In the genomic region with DNA sequence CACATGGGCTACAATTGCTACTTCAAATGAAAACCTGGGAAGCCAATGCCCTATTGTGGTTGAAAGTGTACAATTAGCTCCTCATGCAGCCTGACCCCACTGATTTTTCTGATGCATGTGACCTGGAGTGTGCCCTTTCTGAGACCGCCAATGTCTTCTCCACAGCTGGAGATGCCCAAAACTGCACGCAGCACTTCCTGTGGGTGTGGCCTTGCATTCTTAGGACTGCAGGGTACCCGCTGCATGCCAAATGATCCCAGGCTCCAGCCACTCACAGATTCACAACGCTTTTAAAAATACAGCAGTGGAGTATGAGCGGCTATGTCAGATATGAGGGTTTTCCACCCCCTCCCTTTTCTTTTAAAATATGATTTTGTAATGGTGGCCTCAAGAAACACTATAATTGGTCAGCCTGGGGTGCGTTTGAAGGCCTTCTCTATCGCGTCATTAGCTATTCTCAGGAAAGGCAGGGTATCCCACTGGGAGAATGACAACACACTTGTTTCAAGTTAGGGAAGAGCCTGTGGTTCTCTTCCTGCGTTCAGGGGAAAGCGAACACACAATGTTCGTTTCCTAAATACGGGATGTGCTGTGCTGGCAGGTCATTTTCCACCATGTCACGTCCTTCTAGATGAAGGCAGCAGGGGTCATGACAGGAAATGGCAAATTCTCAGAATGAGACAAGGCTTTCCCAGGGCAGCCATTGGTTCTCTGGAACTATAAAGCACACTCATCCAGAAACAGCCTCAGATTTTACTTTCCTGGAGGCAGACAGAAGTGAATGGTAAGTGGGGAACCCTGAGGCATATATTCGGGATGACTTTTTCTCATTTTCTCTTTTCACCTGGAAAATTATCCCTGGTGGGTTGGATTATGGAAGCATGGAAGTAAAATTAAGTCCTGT, we compare ENCODE assay signal across 8 cellular contexts. TPM values are rescaled to one million over a fixed set of nuclear protein-coding genes. Genes with fewer than 3 reads are reported as not detected.
DNase-seq lines count a peak whose midpoint lies in the region; ATAC-seq and TF ChIP-seq lines count a peak whose summit lies in the region.

A gene with protein sequence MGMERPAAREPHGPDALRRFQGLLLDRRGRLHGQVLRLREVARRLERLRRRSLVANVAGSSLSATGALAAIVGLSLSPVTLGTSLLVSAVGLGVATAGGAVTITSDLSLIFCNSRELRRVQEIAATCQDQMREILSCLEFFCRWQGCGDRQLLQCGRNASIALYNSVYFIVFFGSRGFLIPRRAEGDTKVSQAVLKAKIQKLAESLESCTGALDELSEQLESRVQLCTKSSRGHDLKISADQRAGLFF (plus strand): TSS at position 749 of the 904 bp plus-strand sequence. CDS start 33 bp downstream, at position 782.

- peak within 1 kb of the TSS; percentile 51 to 98 (median 92) for H3K27ac ChIP-seq in gastroesophageal sphincter

- peaks cover 35% of the 10 kb centered on the region for H3K4me1 Mint-ChIP-seq in WTC11

- H3K27me3 ChIP-seq in H7 (ENCODE audit: control insufficient read depth, insufficient read depth, low read length): peaks cover 20% of the 10 kb centered on the region
- no peaks in the 10 kb centered on the region for H3K27me3 ChIP-seq in gastroesophageal sphincter

- peaks cover 0 to 34% (median 9%) of the 10 kb centered on the region in 3 donors for H3K4me1 ChIP-seq in gastroesophageal sphincter

- 79 to 84% methylated on average over 6 to 12 of the region's 14 CpGs for WGBS in gastroesophageal sphincter (ENCODE audit: low coverage in 1 of 2), 2 donors

- H3K36me3 ChIP-seq in H7 (replicated peaks; ENCODE audit: control insufficient read depth, insufficient read depth, low read length) (no peaks in the 10 kb centered on the region), gastroesophageal sphincter (no peaks in the 10 kb centered on the region)

- CTCF ChIA-PET in WTC11 (lab: Charles Lee): interaction anchor here (1.4 kb wide), 1 partner anchor 48 kb away, joined by 6 read pairs; no protein-coding TSS in a partner anchor

- peak within 1 kb of the TSS; percentile 44 for H3K4me3 ChIP-seq in H7 (ENCODE audit: insufficient read depth, low read depth, low read length)
- H3K4me3 ChIP-seq in gastroesophageal sphincter: peak within 1 kb of the TSS; percentile 38 to 74

- peak within 1 kb of the TSS; percentile 59 for H3K4me3 Mint-ChIP-seq in WTC11

- no peaks in the 10 kb centered on the region for H3K9me3 ChIP-seq in gastroesophageal sphincter

- H3K36me3 Mint-ChIP-seq in WTC11: no peaks in the 10 kb centered on the region

- H3K27ac Mint-ChIP-seq in WTC11: no peak within 1 kb of the TSS

- POLR2A ChIA-PET in WTC11 (lab: Charles Lee): interaction anchor here (1.0 kb wide), 1 partner anchor 59 kb away, joined by 3 read pairs; no protein-coding TSS in a partner anchor

- TF ChIP-seq POLR2A in gastroesophageal sphincter (IDR thresholded peaks at IDR 0.05): peak; percentile 51 to 60

- H3K27me3 Mint-ChIP-seq in WTC11 (ENCODE audit: low read depth): peaks cover 42% of the 10 kb centered on the region

- DNase-seq in H7 (peak; percentile 68), WTC11 (ENCODE audit: low spot score) (peak; percentile 22), pons (ENCODE audit: low spot score) (peak; percentile 49), NCI-H2029 (lab: John Stamatoyannopoulos, UW) (no peak)

- TF ChIP-seq CTCF in WTC11 (IDR thresholded peaks at IDR 0.05) (no peak), gastroesophageal sphincter (IDR thresholded peaks at IDR 0.05) (no peak)

- 0 out of 2 replicates have a peak, but pooled peaks cover 3% of the 10 kb centered on the region for H3K9me3 Mint-ChIP-seq in WTC11

- TF ChIP-seq EP300 in gastroesophageal sphincter (IDR thresholded peaks at IDR 0.05): peak; percentile 84

- ATAC-seq in WTC11 (peak; percentile 55), gastroesophageal sphincter (peak; percentile 53), HG02759 (IDR thresholded peaks at IDR 0.05; ENCODE audit: unreplicated experiment) (no peak), HG02571 (IDR thresholded peaks at IDR 0.05; ENCODE audit: unreplicated experiment) (no peak), HG02678 (IDR thresholded peaks at IDR 0.05; ENCODE audit: unreplicated experiment) (no peak)

TF ChIP-seq in WTC11, 78 proteins besides CTCF, POLR2A, EP300 and RAD21:
- TF ChIP-seq FOXK1 (CRISPR knock-in tag; IDR thresholded peaks at IDR 0.05) (0 out of 2 replicates have a peak, but pooled peaks have one; percentile 27), EMX1 (CRISPR knock-in tag; IDR thresholded peaks at IDR 0.05) (no peak), TEAD4 (CRISPR knock-in tag; IDR thresholded peaks at IDR 0.05) (0 out of 2 replicates have a peak, but pooled peaks have one; percentile 18)
TF ChIP-seq in WTC11: peak in this region for 2.

RNA-seq across cellular contexts. Expression of the gene that starts here (rescaled TPM):
- 0.62 and 0.89 TPM in 2 replicates for total RNA-seq in H7 (2014; rRNA removed; shearing (Covaris generic))
- total RNA-seq in WTC11 (2021) (0.44 to 1.1 TPM (median 0.62 TPM) in 3 replicates), gastroesophageal sphincter (10 to 100 TPM; 16.2 to 33.4 (median 22.8) TPM)

Comparison
In these comparisons a context has a peak if more than half of its experiments do, and no peak if none do; other contexts are left out.
1. Peak in DNase-seq and H3K4me3 ChIP-seq in H7; RNA of the gene not detected or under 1 TPM.
2. ATAC-seq: peak in WTC11 (single experiment) and gastroesophageal sphincter (single experiment); none in HG02759 (single experiment), HG02571 (single experiment) and HG02678 (single experiment).